In the genomic region with DNA sequence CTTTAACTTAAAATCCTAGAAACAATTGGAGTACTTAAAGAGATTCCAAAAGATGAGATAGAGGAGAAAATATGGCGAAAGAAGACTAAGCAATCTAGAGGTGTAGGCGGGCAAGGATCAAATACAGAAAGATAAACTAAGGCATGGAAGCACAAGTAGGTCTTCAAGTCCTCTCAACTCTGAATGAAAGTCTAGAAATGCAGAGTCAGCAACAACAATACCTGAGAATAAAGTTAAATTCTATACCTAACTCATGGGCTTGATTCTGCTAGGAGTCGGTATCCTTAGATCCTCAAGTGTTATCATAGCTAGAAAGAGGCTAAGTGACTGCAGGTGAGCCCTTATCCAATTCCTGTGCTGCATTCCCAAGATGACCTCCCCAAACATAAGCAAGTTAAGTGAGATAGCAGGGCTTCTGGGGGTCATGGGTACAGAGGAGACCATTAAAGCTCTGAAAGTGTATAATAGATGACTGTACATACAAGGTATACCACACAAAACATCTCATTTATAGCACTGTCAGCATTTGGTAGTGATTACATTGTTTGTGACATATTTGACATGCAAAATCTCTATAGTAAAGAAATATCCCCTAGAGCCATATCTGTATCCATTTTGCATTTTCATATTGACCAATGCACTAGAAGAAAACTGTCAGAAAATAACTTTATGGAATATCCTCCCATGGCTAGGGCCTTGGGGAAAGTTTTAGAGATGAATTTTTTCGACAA, we compare ENCODE assay signal across 21 cellular contexts.
DNase-seq lines count a peak whose midpoint lies in the region; ATAC-seq, FAIRE-seq and TF ChIP-seq lines count a peak whose summit lies in the region.
"Had no signal": no experiment of that assay in that cellular context is flagged by ENCODE, and none has a peak within 500 bp of the region (broad histone marks: within the 10 kb centered on the region; RNA-seq: fewer than 3 reads in every experiment).

No MANE protein-coding gene starts in this region.

- TF ChIP-seq POLR2A in A549 (IDR thresholded peaks at IDR 0.05; ENCODE audit: low read length), result no peak

- TF ChIP-seq EP300 in A549 (IDR thresholded peaks at IDR 0.05), result no peak

- H3K9ac ChIP-seq in DND-41 (ENCODE audit: low read depth, low read length) (no peak overlapping the region), Loucy (ENCODE audit: low read depth, low read length, poor library complexity, severe bottlenecking) (no peak overlapping the region), neural progenitor cell (no peak overlapping the region)
- H3K9ac ChIP-seq: GM23248 had no signal

- no peak overlapping the region for H3K4me3 ChIP-seq in A549
- H3K4me3 ChIP-seq in DND-41 (ENCODE audit: low read depth in 1 of 2, low read length in 2 of 2), result no peak overlapping the region
- no peak overlapping the region for H3K4me3 ChIP-seq in Loucy (ENCODE audit: low read length, poor library complexity, severe bottlenecking)
- H3K4me3 ChIP-seq in neural progenitor cell, result no peak overlapping the region
- H3K4me3 ChIP-seq: GM12878, GM23248 had no signal

- H3K36me3 ChIP-seq in DND-41 (ENCODE audit: insufficient read depth, low read length) (no peaks in the 10 kb centered on the region), Loucy (ENCODE audit: insufficient read depth, low read length) (no peaks in the 10 kb centered on the region), neural progenitor cell (no peaks in the 10 kb centered on the region)

- H3K27ac ChIP-seq in A549 (no peak overlapping the region), DND-41 (ENCODE audit: low read length) (peak overlapping the region; percentile 4; the same call in 1 of the 2 replicates), neural progenitor cell (no peak overlapping the region)
- H3K27ac ChIP-seq: C4-2B, GM23248 had no signal

- H3K9me2 ChIP-seq in Loucy (replicated peaks; ENCODE audit: low read depth, low read length), result no peaks in the 10 kb centered on the region

- H3K9me3 ChIP-seq in A549, result no peaks in the 10 kb centered on the region
- H3K9me3 ChIP-seq in DND-41 (ENCODE audit: insufficient read depth, low read length, severe bottlenecking), result no peaks in the 10 kb centered on the region
- H3K9me3 ChIP-seq in Loucy (ENCODE audit: insufficient read depth, low read depth, low read length), result no peaks in the 10 kb centered on the region
- H3K9me3 ChIP-seq in neural progenitor cell (ENCODE audit: low read depth), result no peaks in the 10 kb centered on the region
- H3K9me3 ChIP-seq: Caco-2 had no signal

- WGBS in A549 (ENCODE audit: missing lambda C conversion rate), result 49% methylated on average over 4 of the region's 4 CpGs

- H2AFZ ChIP-seq in DND-41 (ENCODE audit: low read depth, low read length) (no peak overlapping the region), Loucy (ENCODE audit: low read length) (peak overlapping the region; percentile 50; the same call in 1 of the 2 replicates), neural progenitor cell (replicated peaks) (peak overlapping the region; percentile 2)
- H2AFZ ChIP-seq: GM23248 had no signal

- DNase-seq in A549 (ENCODE audit: low read depth in 1 of 2, low spot score in 1 of 2), result no peak
- no peak for DNase-seq in DND-41
- no peak for DNase-seq in neural progenitor cell (ENCODE audit: low spot score)
- no peak for DNase-seq in activated naive CD4-positive, alpha-beta T cell treated with Interleukin-2 at 50 U/mL for 16 hours
- no peak for DNase-seq in activated naive CD8-positive, alpha-beta T cell treated with anti-CD3 and anti-CD28 coated beads, Interleukin-2, amount 50 U/mL, for 24 hours
- DNase-seq: 8988T; Caco-2; CD4-positive, CD25-positive, alpha-beta regulatory T cell; CD8-positive, alpha-beta T cell; DMS153; EL; GDM1; GM23248; H7; HCEC 1CT had no signal

- no peak for TF ChIP-seq CTCF in A549 (IDR thresholded peaks at IDR 0.05)
- TF ChIP-seq CTCF in DND-41 (IDR thresholded peaks at IDR 0.05; ENCODE audit: borderline replicate concordance, extremely low read depth, low read length, poor library complexity, severe bottlenecking), result no peak
- no peak for TF ChIP-seq CTCF in Loucy (conservative IDR thresholded peaks at IDR 0.05; ENCODE audit: low read length)
- no peak for TF ChIP-seq CTCF in neural progenitor cell (IDR thresholded peaks at IDR 0.05)

- H3K27me3 Mint-ChIP-seq in neural progenitor cell (ENCODE audit: insufficient read depth, low read depth), result no peaks in the 10 kb centered on the region
- H3K27me3 Mint-ChIP-seq in activated naive CD8-positive, alpha-beta T cell treated with anti-CD3 and anti-CD28 coated beads, Interleukin-2, amount 50 U/mL, for 24 hours, result peaks cover 4% of the 10 kb centered on the region

- H3K4me1 ChIP-seq in A549, result no peaks in the 10 kb centered on the region
- peaks cover 40% of the 10 kb centered on the region for H3K4me1 ChIP-seq in DND-41 (ENCODE audit: insufficient read depth, low read length)
- H3K4me1 ChIP-seq in Loucy (ENCODE audit: insufficient read depth, low read length, poor library complexity, severe bottlenecking), result peaks cover 12% of the 10 kb centered on the region
- peaks cover 23% of the 10 kb centered on the region for H3K4me1 ChIP-seq in neural progenitor cell

- CTCF ChIA-PET in A549 (lab: Yijun Ruan, JAX), result no interaction called here

- ATAC-seq in A549, result no peak
- ATAC-seq in DND-41 (ENCODE audit: insufficient read depth, low read depth), result no peak
- ATAC-seq in GM21786 (IDR thresholded peaks at IDR 0.05; ENCODE audit: unreplicated experiment), result no peak
- no peak for ATAC-seq in activated naive CD8-positive, alpha-beta T cell treated with anti-CD3 and anti-CD28 coated beads, Interleukin-2, amount 50 U/mL, for 24 hours
- ATAC-seq: CD8-positive, alpha-beta T cell; GM12878 had no signal

- H3K4me2 ChIP-seq in A549 (no peak overlapping the region), DND-41 (ENCODE audit: insufficient read depth, low read length) (no peak overlapping the region), Loucy (ENCODE audit: low read depth, low read length, poor library complexity, severe bottlenecking) (no peak overlapping the region), neural progenitor cell (no peak overlapping the region)

- POLR2A ChIA-PET in A549 (lab: Yijun Ruan, JAX), result no interaction called here

- H3K27ac Mint-ChIP-seq in neural progenitor cell, result no peak overlapping the region
- no peak overlapping the region for H3K27ac Mint-ChIP-seq in activated naive CD8-positive, alpha-beta T cell treated with anti-CD3 and anti-CD28 coated beads, Interleukin-2, amount 50 U/mL, for 24 hours
- H3K27ac Mint-ChIP-seq: CD4-positive, CD25-positive, alpha-beta regulatory T cell; CD8-positive, alpha-beta T cell had no signal

- no peak for FAIRE-seq in A549 (lab: Jason Lieb, UNC)
- FAIRE-seq: GM12878, GM19239, H1 had no signal

- H3K27me3 ChIP-seq in DND-41 (ENCODE audit: insufficient read depth, low read length, poor library complexity) (no peaks in the 10 kb centered on the region), Loucy (ENCODE audit: insufficient read depth, low read length, poor library complexity, severe bottlenecking) (no peaks in the 10 kb centered on the region), neural progenitor cell (no peaks in the 10 kb centered on the region)

- no peak overlapping the region for H3K4me3 Mint-ChIP-seq in neural progenitor cell
- H3K4me3 Mint-ChIP-seq in activated naive CD8-positive, alpha-beta T cell treated with anti-CD3 and anti-CD28 coated beads, Interleukin-2, amount 50 U/mL, for 24 hours, result no peak overlapping the region
- H3K4me3 Mint-ChIP-seq: CD4-positive, CD25-positive, alpha-beta regulatory T cell; CD8-positive, alpha-beta T cell had no signal

- TF ChIP-seq RAD21 in A549 (conservative IDR thresholded peaks at IDR 0.05 in 1 of 2, IDR thresholded peaks at IDR 0.05 in 1 of 2), result no peak

- H3K36me3 Mint-ChIP-seq in neural progenitor cell, result no peaks in the 10 kb centered on the region
- H3K36me3 Mint-ChIP-seq in activated naive CD8-positive, alpha-beta T cell treated with anti-CD3 and anti-CD28 coated beads, Interleukin-2, amount 50 U/mL, for 24 hours (ENCODE audit: low read depth), result no peaks in the 10 kb centered on the region
- H3K36me3 Mint-ChIP-seq: CD4-positive, CD25-positive, alpha-beta regulatory T cell; CD8-positive, alpha-beta T cell had no signal

- peaks cover 10% of the 10 kb centered on the region for H3K4me1 Mint-ChIP-seq in neural progenitor cell
- H3K4me1 Mint-ChIP-seq in activated naive CD8-positive, alpha-beta T cell treated with anti-CD3 and anti-CD28 coated beads, Interleukin-2, amount 50 U/mL, for 24 hours, result peaks cover 8% of the 10 kb centered on the region

- H4K20me1 ChIP-seq in DND-41 (ENCODE audit: insufficient read depth, low read length) (no peaks in the 10 kb centered on the region), Loucy (ENCODE audit: insufficient read depth, low read length, poor library complexity, severe bottlenecking) (no peaks in the 10 kb centered on the region), neural progenitor cell (ENCODE audit: low read depth) (no peaks in the 10 kb centered on the region)

- peaks cover 3% of the 10 kb centered on the region for H3K9me3 Mint-ChIP-seq in neural progenitor cell
- no peaks in the 10 kb centered on the region for H3K9me3 Mint-ChIP-seq in activated naive CD8-positive, alpha-beta T cell treated with anti-CD3 and anti-CD28 coated beads, Interleukin-2, amount 50 U/mL, for 24 hours
- H3K9me3 Mint-ChIP-seq: CD4-positive, CD25-positive, alpha-beta regulatory T cell; CD8-positive, alpha-beta T cell had no signal

- no peaks in the 10 kb centered on the region; the same call in 1 of the 2 replicates for H3F3A ChIP-seq in Loucy (ENCODE audit: low read depth)
- peaks cover 5% of the 10 kb centered on the region for H3F3A ChIP-seq in neural progenitor cell (ENCODE audit: low read depth)

- no peaks in the 10 kb centered on the region for H3K79me2 ChIP-seq in DND-41 (ENCODE audit: insufficient read depth, low read length)
- H3K79me2 ChIP-seq in Loucy (ENCODE audit: insufficient read depth, low read length), result no peaks in the 10 kb centered on the region
- H3K79me2 ChIP-seq in neural progenitor cell (ENCODE audit: low read depth), result no peaks in the 10 kb centered on the region

TF ChIP-seq in A549, 52 proteins besides CTCF, POLR2A, EP300 and RAD21:
- TF ChIP-seq MAFK (IDR thresholded peaks at IDR 0.05; ENCODE audit: partially characterized antibody) (peak; percentile 86), HOXA7 (CRISPR knock-in tag; IDR thresholded peaks at IDR 0.05) (no peak)
